18 cellular contexts compared by ENCODE assay signal in genomic region chr6:152783217-152783878, GRCh38. TPM values are rescaled to one million over a fixed set of nuclear protein-coding genes. Genes with fewer than 3 reads are reported as not detected.
"Had no signal": no experiment of that assay in that cellular context is flagged by ENCODE, and none has a peak within 500 bp of the region (broad histone marks: within the 10 kb centered on the region; RNA-seq: fewer than 3 reads in every experiment).

No MANE protein-coding gene starts in this region.

- H3K36me3 ChIP-seq: pancreas, sigmoid colon, spleen had no signal

- H3K36me3 Mint-ChIP-seq: activated naive CD8-positive, alpha-beta T cell; memory B cell; naive thymus-derived CD4-positive, alpha-beta T cell had no signal

- DNase-seq: activated CD4-positive, alpha-beta T cell treated with anti-CD3 and anti-CD28 coated beads, Interleukin-2, amount 10 ng/mL, durations not matched to agents 7 days and 5 days; activated CD4-positive, CD25-positive, alpha-beta regulatory T cell; activated CD8-positive, alpha-beta memory T cell treated with anti-CD3 and anti-CD28 coated beads, Interleukin-2, amount 50 U/mL, for 48 hours; activated gamma-delta T cell treated with Interleukin-2 at 50 U/mL for 16 hours; activated T-cell treated with anti-CD3 and anti-CD28 coated beads, Interleukin-2, amount 50 U/mL, for 72 hours; amniotic stem cell; kidney; left ventricle myocardium superior; mucosa of descending colon; naive thymus-derived CD4-positive, alpha-beta T cell; pancreas; sigmoid colon; spleen; stimulated activated naive CD8-positive, alpha-beta T cell treated with anti-CD3 and anti-CD28 coated beads, Interleukin-15, amount 100 ng/mL, for 72 hours had no signal

- H3K27ac ChIP-seq: hepatocyte, pancreas, sigmoid colon, spleen had no signal

- H3K9me3 Mint-ChIP-seq: activated CD4-positive, alpha-beta T cell treated with anti-CD3 and anti-CD28 coated beads, Interleukin-2, amount 10 ng/mL, durations not matched to agents 7 days and 5 days had no signal

- H3K4me1 ChIP-seq: pancreas, sigmoid colon had no signal

- H3K27ac Mint-ChIP-seq: activated CD4-positive, alpha-beta T cell treated with anti-CD3 and anti-CD28 coated beads, Interleukin-2, amount 10 ng/mL, durations not matched to agents 7 days and 5 days; activated naive CD8-positive, alpha-beta T cell; activated T-cell treated with anti-CD3 and anti-CD28 coated beads, Interleukin-2, amount 50 U/mL, for 72 hours; memory B cell; naive thymus-derived CD4-positive, alpha-beta T cell; stimulated activated naive CD8-positive, alpha-beta T cell treated with anti-CD3 and anti-CD28 coated beads, Interleukin-15, amount 100 ng/mL, for 72 hours had no signal

- H3K27me3 Mint-ChIP-seq: activated CD4-positive, alpha-beta T cell treated with anti-CD3 and anti-CD28 coated beads, Interleukin-2, amount 10 ng/mL, durations not matched to agents 7 days and 5 days; activated naive CD8-positive, alpha-beta T cell; memory B cell; stimulated activated naive CD8-positive, alpha-beta T cell treated with anti-CD3 and anti-CD28 coated beads, Interleukin-15, amount 100 ng/mL, for 72 hours had no signal

- H3K4me3 ChIP-seq: hepatocyte, mucosa of descending colon, pancreas, sigmoid colon, spleen had no signal

- H3K4me1 Mint-ChIP-seq: activated CD4-positive, alpha-beta T cell treated with anti-CD3 and anti-CD28 coated beads, Interleukin-2, amount 10 ng/mL, durations not matched to agents 7 days and 5 days; memory B cell; naive thymus-derived CD4-positive, alpha-beta T cell; stimulated activated naive CD8-positive, alpha-beta T cell treated with anti-CD3 and anti-CD28 coated beads, Interleukin-15, amount 100 ng/mL, for 72 hours had no signal

- H3K9me3 ChIP-seq: mucosa of descending colon, pancreas, spleen had no signal

- ATAC-seq: activated T-cell treated with anti-CD3 and anti-CD28 coated beads, Interleukin-2, amount 50 U/mL, for 72 hours; esophagus mucosa; left ventricle myocardium superior; mucosa of descending colon; naive thymus-derived CD4-positive, alpha-beta T cell; pancreas; stimulated activated naive CD8-positive, alpha-beta T cell treated with anti-CD3 and anti-CD28 coated beads, Interleukin-15, amount 100 ng/mL, for 72 hours had no signal

- H3K27me3 ChIP-seq: hepatocyte, pancreas, sigmoid colon, spleen had no signal

- H3K4me3 Mint-ChIP-seq: activated CD4-positive, alpha-beta T cell treated with anti-CD3 and anti-CD28 coated beads, Interleukin-2, amount 10 ng/mL, durations not matched to agents 7 days and 5 days; activated naive CD8-positive, alpha-beta T cell; activated T-cell treated with anti-CD3 and anti-CD28 coated beads, Interleukin-2, amount 50 U/mL, for 72 hours; memory B cell; naive thymus-derived CD4-positive, alpha-beta T cell; stimulated activated naive CD8-positive, alpha-beta T cell treated with anti-CD3 and anti-CD28 coated beads, Interleukin-15, amount 100 ng/mL, for 72 hours had no signal

RNA-seq across cellular contexts. Expression of gene VIP, which starts 32.8 kb away (rescaled TPM):
- total RNA-seq: activated CD4-positive, alpha-beta T cell treated with anti-CD3 and anti-CD28 coated beads, Interleukin-2, amount 10 ng/mL, durations not matched to agents 7 days and 5 days; activated T-cell treated with anti-CD3 and anti-CD28 coated beads, Interleukin-2, amount 50 U/mL, for 72 hours; esophagus mucosa; hepatocyte; naive thymus-derived CD4-positive, alpha-beta T cell had no signal
